Comparison of ENCODE assay signal across 8 cellular contexts in the genomic region with DNA sequence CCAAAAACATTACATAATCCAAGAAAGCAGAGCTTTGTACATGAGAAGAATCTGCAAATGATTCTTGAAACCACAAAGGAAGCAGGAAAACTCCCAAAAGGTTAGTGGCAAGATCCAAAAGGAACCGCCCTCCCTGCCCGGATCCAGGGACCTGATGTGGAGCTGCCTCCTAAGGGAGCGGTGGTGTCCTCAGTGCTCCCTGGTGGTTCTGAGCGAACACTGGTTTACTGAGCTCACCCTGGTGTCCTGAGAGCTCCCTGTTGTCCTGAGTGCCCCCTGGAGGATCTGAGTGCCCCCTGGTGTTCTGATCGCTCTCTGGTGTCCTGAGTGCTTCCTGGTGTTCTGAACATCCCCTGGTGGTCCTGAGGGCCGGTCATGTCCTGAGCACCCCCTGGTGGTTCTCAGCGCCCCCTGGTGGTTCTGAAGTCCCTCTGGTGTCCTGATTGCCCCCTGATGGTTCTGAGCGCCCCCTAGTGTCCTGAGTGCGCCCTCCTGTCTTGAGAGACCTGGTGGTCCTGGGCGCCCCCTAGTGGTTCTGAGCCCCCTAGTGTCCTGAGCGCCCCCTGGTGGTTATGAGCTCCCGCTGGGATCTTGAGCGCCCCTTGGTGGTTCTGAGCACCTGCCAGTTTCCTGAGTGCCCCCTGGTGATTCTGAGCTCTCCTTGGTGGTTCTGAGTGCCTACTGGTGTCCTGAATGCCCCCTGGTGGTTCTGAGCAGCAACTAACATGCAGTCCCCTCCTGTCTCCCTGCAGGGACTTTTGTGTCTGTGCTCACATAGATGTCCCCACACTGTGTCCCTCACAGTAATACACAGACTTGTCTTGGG.
A peak's percentile ranks its signal among the peaks of the same experiment; 100 is the strongest.
DNase-seq lines count a peak whose midpoint lies in the region; ATAC-seq and TF ChIP-seq lines count a peak whose summit lies in the region.

No MANE protein-coding gene starts in this region.

- TF ChIP-seq CTCF in KMS-11 (conservative IDR thresholded peaks at IDR 0.05; ENCODE audit: low read depth, low read length) (peak; percentile 100), psoas muscle (IDR thresholded peaks at IDR 0.05) (peak; percentile 21), sigmoid colon (IDR thresholded peaks at IDR 0.05) (peak in 1 of 4 experiments; percentile 21)

- no peak overlapping the region for H3K27ac ChIP-seq in KMS-11
- H3K27ac ChIP-seq in psoas muscle, result no peak overlapping the region
- no peak overlapping the region for H3K27ac ChIP-seq in sigmoid colon

- peak overlapping the region; percentile 54; the same call in 1 of the 2 replicates for H2AFZ ChIP-seq in KMS-11 (ENCODE audit: low read depth)

- no peaks in the 10 kb centered on the region for H3K27me3 ChIP-seq in KMS-11 (ENCODE audit: insufficient read depth, low read depth)
- no peaks in the 10 kb centered on the region for H3K27me3 ChIP-seq in psoas muscle (ENCODE audit: insufficient read depth in 3 of 3, low read length in 2 of 3)
- H3K27me3 ChIP-seq in sigmoid colon, result no peaks in the 10 kb centered on the region

- DNase-seq in Daoy (ENCODE audit: low read depth) (peak; percentile 51), psoas muscle (peak; percentile 34 to 64), occipital lobe (lab: John Stamatoyannopoulos, UW) (no peak), sigmoid colon (no peak)
- DNase-seq in activated CD4-positive, alpha-beta T cell treated with anti-CD3 and anti-CD28 coated beads for 48 hours, result peak; percentile 100
- peak; percentile 79 for DNase-seq in effector CD8-positive, alpha-beta T cell (lab: John Stamatoyannopoulos, UW)

- ATAC-seq in GM21381 (IDR thresholded peaks at IDR 0.05; ENCODE audit: unreplicated experiment) (peak; percentile 96), psoas muscle (peak in 1 of 4 donors; percentile 48)

- no peak overlapping the region for H3K9ac ChIP-seq in KMS-11

- H3K79me2 ChIP-seq in KMS-11 (ENCODE audit: insufficient read depth, low read depth), result no peaks in the 10 kb centered on the region

- intact Hi-C loops in psoas muscle (cut with DNase I) (no loop called here), sigmoid colon (cut with DNase I) (no loop called here)

- no peaks in the 10 kb centered on the region for H3K36me3 ChIP-seq in KMS-11 (ENCODE audit: insufficient read depth)
- no peaks in the 10 kb centered on the region for H3K36me3 ChIP-seq in psoas muscle (ENCODE audit: insufficient read depth in 1 of 2, low read depth in 1 of 2)
- H3K36me3 ChIP-seq in sigmoid colon, result no peaks in the 10 kb centered on the region

- no peaks in the 10 kb centered on the region for H3K9me3 ChIP-seq in psoas muscle
- no peaks in the 10 kb centered on the region for H3K9me3 ChIP-seq in sigmoid colon

- TF ChIP-seq EP300 in sigmoid colon (IDR thresholded peaks at IDR 0.05), result no peak

- no peak for TF ChIP-seq POLR2A in sigmoid colon (IDR thresholded peaks at IDR 0.05)

- H3K4me3 ChIP-seq in KMS-11 (IDR thresholded peaks at IDR 0.05; ENCODE audit: insufficient read depth, low read depth, low read length) (no peak overlapping the region), psoas muscle (no peak overlapping the region), sigmoid colon (no peak overlapping the region)

- WGBS in psoas muscle, 3 donors, result 62 to 74% (median 68%) methylated on average over 13 of the region's 13 CpGs
- 71 to 73% methylated on average over 13 of the region's 13 CpGs for WGBS in sigmoid colon, 2 donors

- H4K20me1 ChIP-seq in KMS-11 (ENCODE audit: insufficient read depth), result no peaks in the 10 kb centered on the region

- H3K4me2 ChIP-seq in KMS-11, result peak overlapping the region; percentile 18; the same call in 1 of the 2 replicates

- no peaks in the 10 kb centered on the region for H3K4me1 ChIP-seq in KMS-11 (ENCODE audit: low read depth, poor library complexity, severe bottlenecking)
- H3K4me1 ChIP-seq in psoas muscle, result no peaks in the 10 kb centered on the region
- H3K4me1 ChIP-seq in sigmoid colon, result no peaks in the 10 kb centered on the region

Comparison
In these comparisons a context has a peak if more than half of its experiments do, and no peak if none do; other contexts are left out.
1. DNase-seq: peak in Daoy (single experiment), activated CD4-positive, alpha-beta T cell treated with anti-CD3 and anti-CD28 coated beads for 48 hours (single experiment), effector CD8-positive, alpha-beta T cell (single experiment) and psoas muscle (2 of 2); none in occipital lobe (single experiment) and sigmoid colon (single experiment).